In the genomic region with DNA sequence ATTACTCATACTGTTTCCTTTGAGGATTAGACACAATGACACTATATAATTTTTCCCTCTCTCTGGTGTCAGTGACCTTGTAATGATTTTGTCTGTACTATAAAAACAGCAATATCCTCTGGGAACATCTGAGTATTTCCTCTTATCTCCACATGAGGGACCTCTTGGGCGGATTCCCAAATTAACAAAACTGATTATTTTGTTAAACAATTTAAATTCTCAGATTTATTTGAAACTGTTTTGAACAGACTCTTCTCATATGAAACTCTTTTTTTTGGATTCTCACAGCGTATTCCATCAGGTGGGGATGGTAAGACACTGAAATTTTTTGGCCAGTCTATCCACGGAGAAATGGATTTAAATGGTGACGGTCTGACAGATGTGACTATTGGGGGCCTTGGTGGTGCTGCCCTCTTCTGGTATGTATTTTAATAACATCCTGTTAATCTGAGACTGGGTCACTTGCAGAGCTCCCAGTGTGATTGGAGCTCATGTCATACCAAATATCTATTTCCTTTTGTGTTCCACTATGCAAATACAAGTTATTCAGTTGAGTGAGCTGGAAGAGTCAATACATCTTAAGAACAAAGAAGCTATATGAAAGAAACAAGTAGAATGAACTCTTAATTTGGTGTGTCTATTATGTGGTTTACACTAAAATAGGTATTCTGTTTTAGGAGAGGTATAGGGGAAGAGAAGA, we compare ENCODE assay signal across 8 cellular contexts.
DNase-seq lines count a peak whose midpoint lies in the region; ATAC-seq and TF ChIP-seq lines count a peak whose summit lies in the region.

No MANE protein-coding gene starts in this region.

- H3K9me3 Mint-ChIP-seq in activated naive CD8-positive, alpha-beta T cell treated with anti-CD3 and anti-CD28 coated beads for 36 hours: no peaks in the 10 kb centered on the region

- H3K4me1 ChIP-seq in HCT116 (ENCODE audit: control insufficient read depth in 1 of 2, insufficient read depth in 2 of 2, low read length in 2 of 2) (peaks cover 0 to 7% of the 10 kb centered on the region in 2 experiments; a peak in 1 of 4 replicates), heart left ventricle (peaks cover 0 to 22% (median 8%) of the 10 kb centered on the region in 12 donors)

- no peaks in the 10 kb centered on the region for H3K9me2 ChIP-seq in HCT116 (ENCODE audit: insufficient read depth)

- 5 to 11% (median 6%) methylated on average over 4 of the region's 4 CpGs for WGBS in heart left ventricle, 4 donors

- H3K36me3 ChIP-seq in HCT116 (ENCODE audit: control insufficient read depth in 1 of 2, insufficient read depth in 2 of 2, low read length in 2 of 2): no peaks in the 10 kb centered on the region
- peaks cover 0 to 53% (median 6%) of the 10 kb centered on the region in 9 donors for H3K36me3 ChIP-seq in heart left ventricle

- peak; percentile 64 for TF ChIP-seq CTCF in GM12865 (IDR thresholded peaks at IDR 0.05; ENCODE audit: insufficient read depth, low read depth, low read length, missing control alignments)
- peak; percentile 48 to 98 (median 81) for TF ChIP-seq CTCF in HCT116 (IDR thresholded peaks at IDR 0.05 in 2 of 3, conservative IDR thresholded peaks at IDR 0.05 in 1 of 3; ENCODE audit: borderline replicate concordance in 1 of 3, insufficient read depth in 1 of 3, low read depth in 2 of 3, low read length in 2 of 3)
- peak; percentile 70 to 89 (median 76) for TF ChIP-seq CTCF in heart left ventricle (IDR thresholded peaks at IDR 0.05)

- no peak overlapping the region for H3K27ac ChIP-seq in HCT116 (ENCODE audit: low read depth, low read length)
- H3K27ac ChIP-seq in heart left ventricle: peak overlapping the region in 7 of 12 donors; percentile 3 to 59 (median 26)

- H3K27ac Mint-ChIP-seq in activated naive CD8-positive, alpha-beta T cell treated with anti-CD3 and anti-CD28 coated beads for 36 hours: no peak overlapping the region

- peaks cover 2% of the 10 kb centered on the region for H3K36me3 Mint-ChIP-seq in activated naive CD8-positive, alpha-beta T cell treated with anti-CD3 and anti-CD28 coated beads for 36 hours

- H4K20me1 ChIP-seq in HCT116 (ENCODE audit: insufficient read depth): no peaks in the 10 kb centered on the region

- RAD21 ChIA-PET in HCT116 (lab: Charles Lee; ENCODE audit: low non-redundant PET in 1 of 2, low total read pairs in 2 of 2, uncharacterized antibody in 2 of 2, unreplicated experiment in 2 of 2): no interaction called here

- POLR2A ChIA-PET in HCT116 (lab: Charles Lee): interaction anchor here (0.7 to 1.0 kb wide), 2 partner anchors 116 to 194 kb away, joined by 3 read pairs; partner anchors contain the start of gene MOCS2

- no peaks in the 10 kb centered on the region for H3K79me2 ChIP-seq in HCT116 (ENCODE audit: insufficient read depth, low read length)

- H3K4me2 ChIP-seq in HCT116 (ENCODE audit: low read length): peak overlapping the region; percentile 62

- peak overlapping the region; percentile 56 for H3K4me3 Mint-ChIP-seq in activated naive CD8-positive, alpha-beta T cell treated with anti-CD3 and anti-CD28 coated beads for 36 hours

- in situ Hi-C loops in SK-MEL-5 (cut with HindIII; ENCODE audit: low pct_unique_long_range_greater_than_20kb, low sequenced_read_pairs): no loop called here

- intact Hi-C loops in HCT116 (cut with micrococcal nuclease): loop anchor here (1.0 to 2.0 kb wide), 2 partner anchors 128 to 223 kb away; partner anchors contain the start of genes ITGA1 and PELO
- intact Hi-C loops in heart left ventricle (cut with DNase I): loop anchor here (1.0 to 10.0 kb wide), 10 partner anchors 51 to 253 kb away; partner anchors contain the start of genes ITGA1 (in 8 of the 10) and PELO (in 8 of the 10)

- CTCF ChIA-PET in HCT116 (lab: Charles Lee): interaction anchor here (0.6 to 1.1 kb wide), 27 partner anchors 9 to 1957 kb away, joined by 3 to 18 read pairs (median 4); partner anchors contain the start of genes ITGA1, MOCS2 and PELO

- H3K27me3 ChIP-seq in HCT116 (ENCODE audit: insufficient read depth, low read length): no peaks in the 10 kb centered on the region
- H3K27me3 ChIP-seq in heart left ventricle: no peaks in the 10 kb centered on the region

- H3K4me3 ChIP-seq in GM12865 (ENCODE audit: low read depth, low read length): peak overlapping the region; percentile 33
- peak overlapping the region in 1 of 2 experiments; percentile 37; a peak in 3 of 4 replicates for H3K4me3 ChIP-seq in HCT116 (replicated peaks in 1 of 2; ENCODE audit: low read depth in 1 of 2, low read length in 2 of 2)
- H3K4me3 ChIP-seq in heart left ventricle: peak overlapping the region in 7 of 12 donors; percentile 8 to 36 (median 30)

- H2AFZ ChIP-seq in HCT116 (ENCODE audit: low read depth, low read length, poor library complexity, severe bottlenecking): peak overlapping the region; percentile 96

- DNase-seq in GM12865 (ENCODE audit: low read depth) (peak; percentile 77), HCT116 (ENCODE audit: low read depth, low spot score) (peak; percentile 70), M059J (ENCODE audit: low read depth) (peak; percentile 74), SK-MEL-5 (ENCODE audit: low read depth, low spot score) (peak; percentile 83), heart left ventricle (peak in 4 of 5 donors; percentile 30 to 59 (median 46)), putamen (ENCODE audit: low spot score) (peak; percentile 76), NCI-H1930 (lab: John Stamatoyannopoulos, UW) (no peak)
- DNase-seq in activated naive CD8-positive, alpha-beta T cell treated with anti-CD3 and anti-CD28 coated beads for 36 hours: peak; percentile 21

- H3K27me3 Mint-ChIP-seq in activated naive CD8-positive, alpha-beta T cell treated with anti-CD3 and anti-CD28 coated beads for 36 hours: peaks cover 4% of the 10 kb centered on the region

- peaks cover 8% of the 10 kb centered on the region for H3K4me1 Mint-ChIP-seq in activated naive CD8-positive, alpha-beta T cell treated with anti-CD3 and anti-CD28 coated beads for 36 hours

- TF ChIP-seq POLR2A in HCT116 (IDR thresholded peaks at IDR 0.05; ENCODE audit: borderline replicate concordance, extremely low read depth, insufficient read depth, insufficient read length) (no peak), heart left ventricle (IDR thresholded peaks at IDR 0.05) (no peak)

- ATAC-seq in HCT116 (peak; percentile 98), heart left ventricle (peak; percentile 73 to 96 (median 90))

- no TSS peak for BruUV-seq in HCT116 (replicated peaks; lab: Mats Ljungman, UMichigan)

- TF ChIP-seq RAD21 in HCT116 (IDR thresholded peaks at IDR 0.05; ENCODE audit: low read depth): peak; percentile 58

- H3K9me3 ChIP-seq in HCT116 (ENCODE audit: control insufficient read depth in 1 of 2, insufficient read depth in 1 of 2, low read depth in 1 of 2, low read length in 2 of 2) (no peaks in the 10 kb centered on the region), heart left ventricle (no peaks in the 10 kb centered on the region)

- no peak overlapping the region for H3K9ac ChIP-seq in HCT116 (ENCODE audit: low read length)

TF ChIP-seq in HCT116, 20 proteins besides CTCF, POLR2A, EP300 and RAD21:
- TF ChIP-seq JUND (IDR thresholded peaks at IDR 0.05) (no peak), SRF (IDR thresholded peaks at IDR 0.05; ENCODE audit: low read depth) (no peak), REST (IDR thresholded peaks at IDR 0.05; ENCODE audit: low read depth) (no peak), TCF7L2 (IDR thresholded peaks at IDR 0.05; ENCODE audit: borderline replicate concordance, extremely low read depth, insufficient read depth, insufficient read length) (no peak), YY1 (IDR thresholded peaks at IDR 0.05; ENCODE audit: extremely low read depth, insufficient replicate concordance, low read depth, low read length) (peak; percentile 14)

Comparison
In these comparisons a context has a peak if more than half of its experiments do, and no peak if none do; other contexts are left out.
1. DNase-seq: peak in GM12865 (single experiment), HCT116 (single experiment), M059J (single experiment), SK-MEL-5 (single experiment), activated naive CD8-positive, alpha-beta T cell treated with anti-CD3 and anti-CD28 coated beads for 36 hours (single experiment), heart left ventricle (4 of 5) and putamen (single experiment); none in NCI-H1930 (0 of 2).
2. Peak in every context shown above with its lines, with median percentiles within 50 percentile points of each other: CTCF ChIP-seq.